ENCODE assay signal across 26 cellular contexts in genomic region chr5:108104448-108104847, GRCh38.
"Had no signal": no experiment of that assay in that cellular context is flagged by ENCODE, and none has a peak within 500 bp of the region (broad histone marks: within the 10 kb centered on the region; RNA-seq: fewer than 3 reads in every experiment).

No MANE protein-coding gene starts in this region.

- H3K27ac ChIP-seq: stomach, suprapubic skin, testis, thoracic aorta, thyroid gland, tibial artery, tibial nerve, transverse colon, upper lobe of left lung, upper lobe of right lung, uterus, vagina had no signal

- DNase-seq: stimulated activated CD4-positive, alpha-beta T cell treated with anti-CD3 and anti-CD28 coated beads, Interleukin-2, amount 100 ng/mL, for 48 hours; stimulated activated CD4-positive, alpha-beta T cell treated with anti-CD3 and anti-CD28 coated beads, Interleukin-4, amount 100 ng/mL, for 1 hour; stimulated activated CD4-positive, alpha-beta T cell treated with anti-CD3 and anti-CD28 coated beads, Interleukin-4, amount 100 ng/mL, for 24 hours; stimulated activated CD4-positive, alpha-beta T cell treated with anti-CD3 and anti-CD28 coated beads, Interleukin-4, amount 100 ng/mL, for 4 hours; stimulated activated CD8-positive, alpha-beta memory T cell treated with anti-CD3 and anti-CD28 coated beads, Interleukin-4, amount 100 ng/mL, for 48 hours; stimulated activated naive B cell treated with anti-CD40 and anti-IgM and Interleukin-4, amounts not matched to agents 10 μg/mL and 1 μg/mL and 100 μg/mL, for 72 hours; stimulated activated naive CD4-positive, alpha-beta T cell; stimulated activated naive CD4-positive, alpha-beta T cell treated with Interleukin-2 at 50 U/mL for 16 hours; stimulated activated naive CD8-positive, alpha-beta T cell treated with anti-CD3 and anti-CD28 coated beads, Interleukin-15, amount 100 ng/mL, for 72 hours; stimulated activated naive CD8-positive, alpha-beta T cell treated with anti-CD3 and anti-CD28 coated beads, Interleukin-15, Interleukin-2, amounts not matched to agents 100 U/mL and 50 U/mL, for 24 hours; stomach; substantia nigra; testis; thyroid gland; tibial artery; transverse colon; trophoblast cell; upper lobe of right lung; uterus had no signal

- H3K4me3 ChIP-seq: stomach, suprapubic skin, testis, thoracic aorta, thyroid gland, tibial artery, tibial nerve, transverse colon, upper lobe of left lung, upper lobe of right lung, uterus, vagina had no signal

- H3K4me1 ChIP-seq: suprapubic skin, testis, transverse colon, upper lobe of right lung, uterus, vagina had no signal

- ATAC-seq: stimulated activated effector memory CD8-positive, alpha-beta T cell treated with anti-CD3 and anti-CD28 coated beads, Interleukin-12 subunit alpha, Interleukin-12 subunit beta, amount 100 ng/mL, for 72 hours; stimulated activated memory B cell treated with anti-CD40 and anti-IgM and Interleukin-4, amounts not matched to agents 10 μg/mL and 1 μg/mL and 100 μg/mL, for 72 hours; stimulated activated naive B cell treated with anti-CD40 and anti-IgM and Interleukin-4, amounts not matched to agents 10 μg/mL and 1 μg/mL and 100 μg/mL, for 72 hours; stimulated activated naive CD8-positive, alpha-beta T cell treated with anti-CD3 and anti-CD28 coated beads, Interleukin-15, amount 100 ng/mL, for 72 hours; stimulated activated naive CD8-positive, alpha-beta T cell treated with anti-CD3 and anti-CD28 coated beads, Interleukin-15, Interleukin-2, amounts not matched to agents 100 U/mL and 50 U/mL, for 24 hours; upper lobe of right lung had no signal

- H3K9me3 ChIP-seq: stomach, suprapubic skin, testis, thoracic aorta, thyroid gland, tibial artery, tibial nerve, transverse colon, upper lobe of left lung, upper lobe of right lung, uterus, vagina had no signal

- H3K36me3 ChIP-seq: stomach, suprapubic skin, thoracic aorta, thyroid gland, transverse colon, upper lobe of left lung, upper lobe of right lung, uterus, vagina had no signal

- H3K27me3 ChIP-seq: stomach, suprapubic skin, testis, thyroid gland, tibial artery, tibial nerve, transverse colon, upper lobe of left lung, upper lobe of right lung, uterus, vagina had no signal
